In the genomic region with DNA sequence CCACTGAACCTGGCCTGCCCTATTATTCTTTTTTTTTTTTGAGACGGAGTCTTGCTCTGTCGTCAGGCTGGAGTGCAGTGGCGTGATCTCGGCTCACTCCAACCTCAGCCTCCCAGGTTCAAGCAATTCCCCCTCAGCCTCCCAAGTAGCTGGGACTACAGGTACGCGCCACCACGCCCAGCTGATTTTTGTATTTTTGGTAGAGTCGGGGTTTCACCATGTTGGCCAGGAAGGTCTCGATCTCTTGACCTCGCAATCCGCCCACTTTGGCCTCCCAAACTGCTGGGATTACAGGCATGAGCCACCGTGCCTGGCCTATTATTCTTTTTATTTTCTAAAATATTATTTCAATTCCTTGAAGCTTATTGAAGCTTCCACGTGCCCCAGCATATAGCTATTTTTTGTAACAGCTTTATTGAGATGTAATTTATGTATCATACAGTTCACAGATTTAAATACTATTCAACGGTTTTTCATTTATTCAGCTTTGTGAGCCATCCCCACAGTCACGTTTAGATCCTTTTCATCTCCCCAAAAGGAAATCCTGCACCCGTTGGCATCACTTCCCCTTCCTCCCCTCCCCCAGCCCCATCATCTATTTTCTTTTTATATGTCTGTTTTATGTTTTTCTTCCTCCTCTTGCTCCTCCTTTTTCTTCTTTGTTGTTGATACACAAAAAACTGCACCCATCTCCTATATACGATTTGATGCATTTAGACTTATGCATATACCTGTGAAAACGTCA, we compare ENCODE assay signal across 19 cellular contexts. TPM values are rescaled to one million over a fixed set of nuclear protein-coding genes. Genes with fewer than 3 reads are reported as not detected.
DNase-seq lines count a peak whose midpoint lies in the region; ATAC-seq, FAIRE-seq and TF ChIP-seq lines count a peak whose summit lies in the region.
"Had no signal": no experiment of that assay in that cellular context is flagged by ENCODE, and none has a peak within 500 bp of the region (broad histone marks: within the 10 kb centered on the region; RNA-seq: fewer than 3 reads in every experiment).

No MANE protein-coding gene starts in this region.

- no peak for FAIRE-seq in frontal cortex (lab: Jason Lieb, UNC)
- FAIRE-seq: G401.6, GM19239 had no signal

- peaks cover 9% of the 10 kb centered on the region for H3K4me1 Mint-ChIP-seq in activated naive CD8-positive, alpha-beta T cell treated with anti-CD3 and anti-CD28 coated beads, Interleukin-2, amount 10 ng/mL, durations not matched to agents 7 days and 5 days
- H3K4me1 Mint-ChIP-seq in activated naive CD8-positive, alpha-beta T cell treated with anti-CD3 and anti-CD28 coated beads, Interleukin-2, amount 50 U/mL, for 24 hours, result peaks cover 9% of the 10 kb centered on the region
- peaks cover 43% of the 10 kb centered on the region for H3K4me1 Mint-ChIP-seq in endothelial cell (ENCODE audit: unreplicated experiment)

- H3K4ac ChIP-seq in trophoblast cell (ENCODE audit: low read depth, low read length), result no peak overlapping the region

- no peak overlapping the region for H4K12ac ChIP-seq in trophoblast cell (ENCODE audit: low read depth, low read length)

- H2AFZ ChIP-seq in OCI-LY3 (ENCODE audit: low read depth, low read length) (0 out of 2 replicates have a peak overlapping the region, but pooled peaks have one; percentile 3), trophoblast cell (ENCODE audit: insufficient read depth, low read length, poor library complexity) (no peak overlapping the region)

- H4K8ac ChIP-seq in trophoblast cell (ENCODE audit: low read depth, low read length), result no peak overlapping the region

- H3K9me3 ChIP-seq in OCI-LY3 (ENCODE audit: insufficient read depth, low read length), result no peaks in the 10 kb centered on the region
- H3K9me3 ChIP-seq in trophoblast cell (ENCODE audit: insufficient read depth, low read depth, low read length), result peaks cover 4% of the 10 kb centered on the region

- peaks cover 21% of the 10 kb centered on the region for H3K79me1 ChIP-seq in trophoblast cell (ENCODE audit: low read length)

- H3K36me3 ChIP-seq in OCI-LY3 (replicated peaks; ENCODE audit: low read depth, low read length), result no peaks in the 10 kb centered on the region
- H3K36me3 ChIP-seq in trophoblast cell (ENCODE audit: control insufficient read depth in 1 of 2, insufficient read depth in 2 of 2, low read length in 2 of 2), result no peaks in the 10 kb centered on the region
- H3K36me3 ChIP-seq: Peyer's patch had no signal

- peak overlapping the region; percentile 9 for H2BK12ac ChIP-seq in trophoblast cell (ENCODE audit: low read length)

- peaks cover 26% of the 10 kb centered on the region for H3K4me1 ChIP-seq in OCI-LY3 (ENCODE audit: low read length)
- peaks cover 17 to 18% of the 10 kb centered on the region in 2 experiments for H3K4me1 ChIP-seq in trophoblast cell (ENCODE audit: control insufficient read depth in 1 of 2, insufficient read depth in 2 of 2, low read length in 2 of 2)
- H3K4me1 ChIP-seq: Peyer's patch had no signal

- H4K91ac ChIP-seq in trophoblast cell (ENCODE audit: low read depth, low read length), result no peak overlapping the region

- H3K4me3 Mint-ChIP-seq in activated naive CD8-positive, alpha-beta T cell treated with anti-CD3 and anti-CD28 coated beads, Interleukin-2, amount 10 ng/mL, durations not matched to agents 7 days and 5 days, result peak overlapping the region; percentile 9
- H3K4me3 Mint-ChIP-seq in activated naive CD8-positive, alpha-beta T cell treated with anti-CD3 and anti-CD28 coated beads, Interleukin-2, amount 50 U/mL, for 24 hours, result no peak overlapping the region
- peak overlapping the region; percentile 12 for H3K4me3 Mint-ChIP-seq in endothelial cell (ENCODE audit: unreplicated experiment)
- H3K4me3 Mint-ChIP-seq: CD4-positive, CD25-positive, alpha-beta regulatory T cell; H9 had no signal

- H4K20me1 ChIP-seq in OCI-LY3 (ENCODE audit: insufficient read depth, low read length), result no peaks in the 10 kb centered on the region

- H2BK5ac ChIP-seq in trophoblast cell (ENCODE audit: low read depth, low read length, poor library complexity), result no peak overlapping the region

- no peak overlapping the region for H3K27ac ChIP-seq in OCI-LY3 (ENCODE audit: low read length)
- no peak overlapping the region for H3K27ac ChIP-seq in trophoblast cell (ENCODE audit: low read depth, low read length)
- H3K27ac ChIP-seq: 22Rv1, HL-60, Peyer's patch had no signal

- H3K18ac ChIP-seq in trophoblast cell (ENCODE audit: low read length), result no peak overlapping the region

- H3K4me3 ChIP-seq in OCI-LY3 (ENCODE audit: low read length) (no peak overlapping the region), trophoblast cell (ENCODE audit: low read depth, low read length) (no peak overlapping the region)
- H3K4me3 ChIP-seq: Peyer's patch had no signal

- no peaks in the 10 kb centered on the region for H3K36me3 Mint-ChIP-seq in activated naive CD8-positive, alpha-beta T cell treated with anti-CD3 and anti-CD28 coated beads, Interleukin-2, amount 10 ng/mL, durations not matched to agents 7 days and 5 days
- no peaks in the 10 kb centered on the region for H3K36me3 Mint-ChIP-seq in activated naive CD8-positive, alpha-beta T cell treated with anti-CD3 and anti-CD28 coated beads, Interleukin-2, amount 50 U/mL, for 24 hours (ENCODE audit: low read depth)
- H3K36me3 Mint-ChIP-seq in endothelial cell (ENCODE audit: low read depth, unreplicated experiment), result peaks cover 5% of the 10 kb centered on the region
- H3K36me3 Mint-ChIP-seq: CD4-positive, CD25-positive, alpha-beta regulatory T cell had no signal

- H3K9ac ChIP-seq in OCI-LY3 (ENCODE audit: low read length) (no peak overlapping the region), trophoblast cell (ENCODE audit: low read length) (no peak overlapping the region)

- H3K4me2 ChIP-seq in OCI-LY3 (ENCODE audit: low read length), result no peak overlapping the region
- peak overlapping the region; percentile 10 for H3K4me2 ChIP-seq in trophoblast cell (ENCODE audit: low read length)

- no peak overlapping the region for H2AK5ac ChIP-seq in trophoblast cell (ENCODE audit: low read length)

- H3K27me3 ChIP-seq in OCI-LY3 (ENCODE audit: low read depth, low read length) (peaks cover 5% of the 10 kb centered on the region; the same call in 1 of the 2 replicates), trophoblast cell (ENCODE audit: insufficient read depth, low read length) (no peaks in the 10 kb centered on the region)
- H3K27me3 ChIP-seq: Peyer's patch had no signal

- no peak overlapping the region for H3K27ac Mint-ChIP-seq in activated naive CD8-positive, alpha-beta T cell treated with anti-CD3 and anti-CD28 coated beads, Interleukin-2, amount 10 ng/mL, durations not matched to agents 7 days and 5 days
- H3K27ac Mint-ChIP-seq in activated naive CD8-positive, alpha-beta T cell treated with anti-CD3 and anti-CD28 coated beads, Interleukin-2, amount 50 U/mL, for 24 hours, result no peak overlapping the region
- peak overlapping the region; percentile 93 for H3K27ac Mint-ChIP-seq in endothelial cell (ENCODE audit: unreplicated experiment)
- H3K27ac Mint-ChIP-seq: CD4-positive, CD25-positive, alpha-beta regulatory T cell; H9 had no signal

- WGBS in trophoblast cell (ENCODE audit: extremely low coverage, insufficient coverage, insufficient read length), result no CpG with 5 or more reads among the region's 18 CpGs

- H3K27me3 Mint-ChIP-seq in activated naive CD8-positive, alpha-beta T cell treated with anti-CD3 and anti-CD28 coated beads, Interleukin-2, amount 10 ng/mL, durations not matched to agents 7 days and 5 days, result peaks cover 18% of the 10 kb centered on the region
- H3K27me3 Mint-ChIP-seq in activated naive CD8-positive, alpha-beta T cell treated with anti-CD3 and anti-CD28 coated beads, Interleukin-2, amount 50 U/mL, for 24 hours, result peaks cover 5% of the 10 kb centered on the region
- peaks cover 4% of the 10 kb centered on the region for H3K27me3 Mint-ChIP-seq in endothelial cell (ENCODE audit: unreplicated experiment)

- no peak overlapping the region for H2BK120ac ChIP-seq in trophoblast cell (ENCODE audit: insufficient read depth, low read length, poor library complexity)

- TF ChIP-seq CTCF in OCI-LY3 (IDR thresholded peaks at IDR 0.05; ENCODE audit: low read depth, low read length), result no peak
- TF ChIP-seq CTCF in endothelial cell (IDR thresholded peaks at IDR 0.05; ENCODE audit: unreplicated experiment), result no peak

- H3K9me3 Mint-ChIP-seq in activated naive CD8-positive, alpha-beta T cell treated with anti-CD3 and anti-CD28 coated beads, Interleukin-2, amount 10 ng/mL, durations not matched to agents 7 days and 5 days, result peaks cover 7% of the 10 kb centered on the region
- peaks cover 8% of the 10 kb centered on the region for H3K9me3 Mint-ChIP-seq in activated naive CD8-positive, alpha-beta T cell treated with anti-CD3 and anti-CD28 coated beads, Interleukin-2, amount 50 U/mL, for 24 hours
- H3K9me3 Mint-ChIP-seq in endothelial cell (ENCODE audit: unreplicated experiment), result no peaks in the 10 kb centered on the region

- no peaks in the 10 kb centered on the region for H3K79me2 ChIP-seq in OCI-LY3 (ENCODE audit: low read length)
- peaks cover 5% of the 10 kb centered on the region for H3K79me2 ChIP-seq in trophoblast cell (ENCODE audit: control insufficient read depth, insufficient read depth, low read length, poor library complexity)

- POLR2A ChIA-PET in activated naive CD8-positive, alpha-beta T cell treated with anti-CD3 and anti-CD28 coated beads, Interleukin-2, amount 10 ng/mL, durations not matched to agents 7 days and 5 days (lab: Charles Lee), result no interaction called here

- DNase-seq in activated naive CD8-positive, alpha-beta T cell treated with anti-CD3 and anti-CD28 coated beads, Interleukin-2, amount 10 ng/mL, durations not matched to agents 7 days and 5 days, result no peak
- DNase-seq in activated naive CD8-positive, alpha-beta T cell treated with anti-CD3 and anti-CD28 coated beads, Interleukin-2, amount 50 U/mL, for 24 hours, result no peak
- DNase-seq in endothelial cell (ENCODE audit: low spot score), result no peak
- DNase-seq in trophoblast cell, result no peak
- DNase-seq in frontal cortex (ENCODE audit: low spot score in 2 of 2), result no peak
- no peak for DNase-seq in hippocampal formation (lab: John Stamatoyannopoulos, UW)
- no peak for DNase-seq in NOMO-1 treated with DMSO at 0.1 percent for 48 hours (lab: John Stamatoyannopoulos, UW; ENCODE audit: unreplicated experiment)
- DNase-seq: CD4-positive, CD25-positive, alpha-beta regulatory T cell; DMS 273 treated with DMSO at 0.1 percent for 48 hours; H9; Karpas-422; NCI-H510A; NCI-H748 treated with DMSO at 0.1 percent for 48 hours; Peyer's patch had no signal

- no peak for ATAC-seq in activated naive CD8-positive, alpha-beta T cell treated with anti-CD3 and anti-CD28 coated beads, Interleukin-2, amount 10 ng/mL, durations not matched to agents 7 days and 5 days (ENCODE audit: low read depth)
- ATAC-seq in activated naive CD8-positive, alpha-beta T cell treated with anti-CD3 and anti-CD28 coated beads, Interleukin-2, amount 50 U/mL, for 24 hours, result no peak

- H3K23ac ChIP-seq in trophoblast cell (ENCODE audit: low read length), result no peak overlapping the region

- no peak overlapping the region for H3K14ac ChIP-seq in trophoblast cell (ENCODE audit: low read length)

RNA-seq across cellular contexts. Expression of gene MDFI, which starts 13.5 kb away (rescaled TPM):
- not detected for total RNA-seq in activated naive CD8-positive, alpha-beta T cell treated with anti-CD3 and anti-CD28 coated beads, Interleukin-2, amount 10 ng/mL, durations not matched to agents 7 days and 5 days
- total RNA-seq in endothelial cell (ENCODE audit: unreplicated experiment), result 285 TPM
- 206 and 208 TPM in 2 replicates for polyA plus RNA-seq in trophoblast cell (2013)
- total RNA-seq in frontal cortex, result 11.4 TPM
- total RNA-seq: CD4-positive, CD25-positive, alpha-beta regulatory T cell had no signal
- polyA plus RNA-seq: CD4-positive, CD25-positive, alpha-beta regulatory T cell had no signal

Comparison
In these comparisons a context has a peak if more than half of its experiments do, and no peak if none do; other contexts are left out.
1. RNA of gene MDFI, which starts 13.5 kb away (total RNA-seq): 285 TPM in endothelial cell (single experiment); 11.4 TPM in frontal cortex (single experiment) and not detected in activated naive CD8-positive, alpha-beta T cell treated with anti-CD3 and anti-CD28 coated beads, Interleukin-2, amount 10 ng/mL, durations not matched to agents 7 days and 5 days; every median in the first group is over 10 times any median in the second.